15 cellular contexts compared by ENCODE assay signal in genomic region chrX:13109811-13110210, GRCh38.
DNase-seq lines count a peak whose midpoint lies in the region; ATAC-seq and TF ChIP-seq lines count a peak whose summit lies in the region.
"Had no signal": no experiment of that assay in that cellular context is flagged by ENCODE, and none has a peak within 500 bp of the region (broad histone marks: within the 10 kb centered on the region; RNA-seq: fewer than 3 reads in every experiment).

No MANE protein-coding gene starts in this region.

- ATAC-seq in SK-N-SH treated with all-trans-retinoic acid at 6 μM for 48 hours = peak; percentile 18
- peak; percentile 32 for ATAC-seq in omental fat pad (ENCODE audit: low FRiP score)
- ATAC-seq in GM21423 (IDR thresholded peaks at IDR 0.05; ENCODE audit: unreplicated experiment) = no peak
- ATAC-seq in GM21390 (IDR thresholded peaks at IDR 0.05; ENCODE audit: unreplicated experiment) = no peak
- ATAC-seq: naive thymus-derived CD4-positive, alpha-beta T cell had no signal

- H3K4me3 ChIP-seq in ACC112 (ENCODE audit: low read depth, low read length) (0 out of 2 replicates have a peak overlapping the region, but pooled peaks have one; percentile 51), esophagus squamous epithelium (no peak overlapping the region)
- H3K4me3 ChIP-seq: SK-N-MC had no signal

- no peaks in the 10 kb centered on the region for H3K36me3 ChIP-seq in ACC112 (ENCODE audit: insufficient read depth, low read length)
- no peaks in the 10 kb centered on the region for H3K36me3 ChIP-seq in esophagus squamous epithelium

- TF ChIP-seq CTCF in esophagus squamous epithelium (IDR thresholded peaks at IDR 0.05) (no peak), omental fat pad (IDR thresholded peaks at IDR 0.05) (no peak)

- intact Hi-C loops in esophagus squamous epithelium (cut with DNase I) = no loop called here

- DNase-seq in esophagus squamous epithelium (lab: John Stamatoyannopoulos, UW) (no peak), omental fat pad (ENCODE audit: low spot score) (no peak), DMS79 (lab: John Stamatoyannopoulos, UW) (no peak), SIG-M5 (lab: John Stamatoyannopoulos, UW) (no peak)
- DNase-seq: anterior cingulate cortex; DMS53; H9; islet precursor cell; naive thymus-derived CD4-positive, alpha-beta T cell; NCI-H1417 treated with DMSO at 0.1 percent for 48 hours had no signal

- H3K9me3 ChIP-seq in esophagus squamous epithelium = no peaks in the 10 kb centered on the region

- H3K27ac ChIP-seq in ACC112 (ENCODE audit: low read depth, low read length) (peak overlapping the region; percentile 100), esophagus squamous epithelium (peak overlapping the region in 3 of 4 donors; percentile 49 to 74 (median 71))
- H3K27ac ChIP-seq: SK-N-MC had no signal

- H3K4me1 ChIP-seq in ACC112 (ENCODE audit: control insufficient read depth, insufficient read depth, low read length, unreplicated experiment) (peaks cover 30% of the 10 kb centered on the region), esophagus squamous epithelium (peaks cover 0 to 5% (median 0%) of the 10 kb centered on the region in 3 donors)

- no peak for TF ChIP-seq POLR2A in esophagus squamous epithelium (IDR thresholded peaks at IDR 0.05)

- H2AFZ ChIP-seq in ACC112 (ENCODE audit: low read length, unreplicated experiment) = peak overlapping the region; percentile 25

- no peaks in the 10 kb centered on the region for H3K27me3 ChIP-seq in ACC112 (ENCODE audit: insufficient read depth, low read length)
- no peaks in the 10 kb centered on the region for H3K27me3 ChIP-seq in esophagus squamous epithelium

- WGBS in esophagus squamous epithelium, 2 donors = 71 to 83% methylated on average over 3 to 5 of the region's 5 CpGs

- H3K79me2 ChIP-seq in ACC112 (ENCODE audit: control insufficient read depth, insufficient read depth, low read length, unreplicated experiment) = no peaks in the 10 kb centered on the region

TF ChIP-seq in SK-N-SH treated with all-trans-retinoic acid at 6 μM for 48 hours, 23 proteins besides CTCF, POLR2A, EP300 and RAD21:
- no peak for TF ChIP-seq BACH2 (CRISPR knock-in tag; IDR thresholded peaks at IDR 0.05; ENCODE audit: borderline replicate concordance)

Comparison
In these comparisons a context has a peak if more than half of its experiments do, and no peak if none do; other contexts are left out.
1. ATAC-seq: peak in SK-N-SH treated with all-trans-retinoic acid at 6 μM for 48 hours (single experiment) and omental fat pad (single experiment); none in GM21423 (single experiment) and GM21390 (single experiment).